Comparison of ENCODE assay signal across 25 cellular contexts in genomic region chr2:2025803-2026202, GRCh38.
"Had no signal": no experiment of that assay in that cellular context is flagged by ENCODE, and none has a peak within 500 bp of the region (broad histone marks: within the 10 kb centered on the region; RNA-seq: fewer than 3 reads in every experiment).

No MANE protein-coding gene starts in this region.

- H3K4me1 ChIP-seq: esophagus squamous epithelium, prostate gland, stomach, testis, tibial artery had no signal

- H3K36me3 ChIP-seq: esophagus squamous epithelium, heart right ventricle, neutrophil, prostate gland, stomach, tibial artery had no signal

- H3K27ac ChIP-seq: esophagus squamous epithelium, heart right ventricle, neutrophil, prostate gland, skin epidermis, stomach, testis, tibial artery had no signal

- DNase-seq: central memory CD4-positive, alpha-beta T cell; effector CD8-positive, alpha-beta T cell; erythroblast; esophagus squamous epithelium; foreskin melanocyte; glutamatergic neuron; heart right ventricle; hippocampal formation; kidney glomerular epithelial cell; naive B cell; stimulated activated CD4-positive, alpha-beta T cell treated with anti-CD3 and anti-CD28 coated beads, Interleukin-15, amount 100 ng/mL, for 24 hours; stimulated activated CD4-positive, alpha-beta T cell treated with anti-CD3 and anti-CD28 coated beads, Interleukin-2, amount 100 ng/mL, for 48 hours; stimulated activated CD8-positive, alpha-beta memory T cell treated with anti-CD3 and anti-CD28 coated beads, Interleukin-4, amount 100 ng/mL, for 48 hours; stimulated activated naive CD4-positive, alpha-beta T cell; stomach; tibial artery had no signal

- FAIRE-seq: colon, endometrium, islet of Langerhans had no signal

- H3K9me3 ChIP-seq: esophagus squamous epithelium, heart right ventricle, mucosa of descending colon, neutrophil, prostate gland, testis, tibial artery had no signal

- H3K4me3 ChIP-seq: esophagus squamous epithelium, heart right ventricle, lung, mucosa of descending colon, prostate gland, skin epidermis, stomach, testis, tibial artery had no signal

- H3K27me3 ChIP-seq: heart right ventricle, neutrophil, testis had no signal
